In the genomic region with DNA sequence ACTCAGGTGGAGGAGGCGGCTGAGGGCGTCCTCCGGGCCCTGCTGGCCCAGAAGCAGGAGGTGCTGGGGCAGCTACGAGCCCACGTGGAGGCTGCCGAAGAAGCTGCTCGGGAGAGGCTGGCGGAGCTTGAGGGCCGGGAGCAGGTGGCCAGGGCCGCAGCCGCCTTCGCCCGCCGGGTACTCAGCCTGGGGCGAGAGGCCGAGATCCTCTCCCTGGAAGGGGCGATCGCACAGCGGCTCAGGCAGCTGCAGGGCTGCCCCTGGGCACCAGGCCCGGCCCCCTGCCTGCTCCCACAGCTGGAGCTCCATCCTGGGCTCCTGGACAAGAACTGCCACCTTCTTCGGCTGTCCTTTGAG, we compare ENCODE assay signal across 29 cellular contexts. TPM values are rescaled to one million over a fixed set of nuclear protein-coding genes. Genes with fewer than 3 reads are reported as not detected.
"Had no signal": no experiment of that assay in that cellular context is flagged by ENCODE, and none has a peak within 500 bp of the region (broad histone marks: within the 10 kb centered on the region; RNA-seq: fewer than 3 reads in every experiment).

No MANE protein-coding gene starts in this region.

- H3K4me3 ChIP-seq: dorsolateral prefrontal cortex, esophagus muscularis mucosa, gastroesophageal sphincter, heart right ventricle, ovary, psoas muscle, smooth muscle cell, thyroid gland, vagina had no signal

- H3K27me3 Mint-ChIP-seq: naive thymus-derived CD8-positive, alpha-beta T cell had no signal

- ATAC-seq: foreskin keratinocyte; gastroesophageal sphincter; heart right ventricle; left cardiac atrium; left lung; naive thymus-derived CD8-positive, alpha-beta T cell; psoas muscle; right cardiac atrium had no signal

- H3K9me3 Mint-ChIP-seq: naive thymus-derived CD8-positive, alpha-beta T cell had no signal

- H3K27ac Mint-ChIP-seq: endodermal cell, nephron progenitor cell had no signal

- H3K36me3 ChIP-seq: ovary had no signal

- DNase-seq: dorsolateral prefrontal cortex; effector CD4-positive, alpha-beta T cell; endodermal cell; foreskin keratinocyte; glutamatergic neuron; heart right ventricle; hippocampal formation; left cardiac atrium; mesendoderm; naive thymus-derived CD8-positive, alpha-beta T cell; nephron progenitor cell; nucleus accumbens; ovary; posterior cingulate gyrus; psoas muscle; stimulated activated CD4-positive, alpha-beta T cell treated with anti-CD3 and anti-CD28 coated beads, Interleukin-12 subunit alpha, Interleukin-12 subunit beta, amount 100 ng/mL, for 4 hours; stimulated activated CD4-positive, alpha-beta T cell treated with anti-CD3 and anti-CD28 coated beads, Interleukin-1b, Interleukin-23, amount 100 ng/mL, for 48 hours; stimulated activated CD4-positive, alpha-beta T cell treated with anti-CD3 and anti-CD28 coated beads, Interleukin-4, amount 100 ng/mL, for 1 hour; stimulated activated CD8-positive, alpha-beta memory T cell treated with anti-CD3 and anti-CD28 coated beads, Interleukin-4, amount 100 ng/mL, for 48 hours; stimulated activated naive CD4-positive, alpha-beta T cell treated with Interleukin-2 at 50 U/mL for 16 hours; stomach; thyroid gland; trophoblast cell had no signal

- H3K4me3 Mint-ChIP-seq: endodermal cell, nephron progenitor cell had no signal

- H3K27ac ChIP-seq: dorsolateral prefrontal cortex, esophagus muscularis mucosa, foreskin keratinocyte, gastroesophageal sphincter, heart right ventricle, ovary, psoas muscle, stomach, thyroid gland, vagina had no signal

- H3K4me2 ChIP-seq: smooth muscle cell had no signal

- H3K27me3 ChIP-seq: dorsolateral prefrontal cortex, esophagus muscularis mucosa, foreskin keratinocyte, gastroesophageal sphincter, heart right ventricle, left lung, ovary, stomach, thyroid gland, vagina had no signal

- H3K9me3 ChIP-seq: esophagus muscularis mucosa, gastroesophageal sphincter, heart right ventricle, left lung, ovary, psoas muscle, stomach, thyroid gland, vagina had no signal

RNA-seq across cellular contexts. Expression of a gene that starts 38.9 kb away (rescaled TPM):
- polyA plus RNA-seq: naive thymus-derived CD8-positive, alpha-beta T cell had no signal
